ENCODE assay signal across 1 cellular context in the genomic region with DNA sequence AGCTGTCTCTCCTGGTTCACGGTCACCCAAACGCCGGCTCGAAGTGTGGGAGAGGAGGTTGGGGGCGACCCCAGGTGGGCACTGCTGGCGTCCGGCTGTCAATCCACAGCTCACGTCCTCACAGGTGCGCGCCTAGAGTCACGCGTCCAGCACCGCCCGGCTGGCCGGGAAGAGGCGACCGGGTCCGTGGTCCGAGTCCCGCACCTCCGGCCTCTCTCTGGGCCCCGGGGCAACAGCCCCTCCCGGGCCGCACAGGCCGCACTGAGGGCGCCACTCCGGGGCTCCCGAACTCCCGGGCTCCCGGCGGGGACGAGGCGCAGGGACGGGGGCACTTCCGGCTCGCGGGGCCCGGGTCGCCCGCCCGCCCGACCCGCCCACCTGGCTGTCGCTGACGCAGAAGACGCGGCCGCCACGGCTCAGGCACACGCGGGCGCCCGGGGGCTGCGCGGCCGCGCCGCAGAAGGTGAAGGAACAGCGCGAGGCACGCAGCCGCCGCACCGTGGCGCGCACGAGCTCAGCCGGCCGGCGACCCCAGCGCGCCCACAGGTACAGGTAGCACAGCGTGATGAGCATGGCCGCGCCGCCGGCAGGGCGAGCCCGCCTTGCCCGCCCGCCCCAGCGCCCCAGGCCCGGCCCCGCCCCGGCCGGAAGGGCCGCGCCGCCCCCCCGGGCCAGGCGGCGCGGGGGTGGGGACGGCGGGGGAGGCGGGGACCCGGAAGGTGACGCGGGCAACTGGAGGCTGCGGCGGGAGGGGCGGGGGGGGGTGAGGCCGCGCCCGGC.
TF ChIP-seq lines count a peak whose summit lies in the region.

A gene (minus strand): TSS at position 604 of the 780 bp plus-strand sequence. CDS start 31 bp downstream, at position 573.

TF ChIP-seq in K562, 482 proteins besides CTCF, POLR2A, EP300 and RAD21 (continued from another document and continues in another):
- TF ChIP-seq POLR2AphosphoS2 (IDR thresholded peaks at IDR 0.05; ENCODE audit: low read length), result no peak
- TF ChIP-seq NFIX (CRISPR knock-in tag; IDR thresholded peaks at IDR 0.05; ENCODE audit: low read depth), result no peak
- TF ChIP-seq ELF2 (CRISPR knock-in tag; IDR thresholded peaks at IDR 0.05), result no peak
- TF ChIP-seq ZNF212 (CRISPR knock-in tag; IDR thresholded peaks at IDR 0.05), result no peak
- no peak for TF ChIP-seq SMARCB1 (IDR thresholded peaks at IDR 0.05; ENCODE audit: insufficient read length, low read depth)
- TF ChIP-seq, protein P1, sequence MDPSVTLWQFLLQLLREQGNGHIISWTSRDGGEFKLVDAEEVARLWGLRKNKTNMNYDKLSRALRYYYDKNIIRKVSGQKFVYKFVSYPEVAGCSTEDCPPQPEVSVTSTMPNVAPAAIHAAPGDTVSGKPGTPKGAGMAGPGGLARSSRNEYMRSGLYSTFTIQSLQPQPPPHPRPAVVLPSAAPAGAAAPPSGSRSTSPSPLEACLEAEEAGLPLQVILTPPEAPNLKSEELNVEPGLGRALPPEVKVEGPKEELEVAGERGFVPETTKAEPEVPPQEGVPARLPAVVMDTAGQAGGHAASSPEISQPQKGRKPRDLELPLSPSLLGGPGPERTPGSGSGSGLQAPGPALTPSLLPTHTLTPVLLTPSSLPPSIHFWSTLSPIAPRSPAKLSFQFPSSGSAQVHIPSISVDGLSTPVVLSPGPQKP (CRISPR knock-in tag; IDR thresholded peaks at IDR 0.05), result no peak
- no peak for TF ChIP-seq ZNF668 (CRISPR knock-in tag; IDR thresholded peaks at IDR 0.05)
- TF ChIP-seq CCAR2 (IDR thresholded peaks at IDR 0.05; ENCODE audit: low read depth, low read length), result no peak
- peak; percentile 70 for TF ChIP-seq CTBP1 (IDR thresholded peaks at IDR 0.05; ENCODE audit: borderline replicate concordance)
- TF ChIP-seq MTA3 (IDR thresholded peaks at IDR 0.05; ENCODE audit: borderline replicate concordance), result 0 out of 2 replicates have a peak, but pooled peaks have one; percentile 49
- TF ChIP-seq ZNF699 (CRISPR knock-in tag; IDR thresholded peaks at IDR 0.05; ENCODE audit: insufficient replicate concordance), result no peak
- 0 out of 2 replicates have a peak, but pooled peaks have one; percentile 13 for TF ChIP-seq TOE1 (IDR thresholded peaks at IDR 0.05; ENCODE audit: borderline replicate concordance)
- TF ChIP-seq TOE1 (CRISPR knock-in tag; IDR thresholded peaks at IDR 0.05; ENCODE audit: borderline replicate concordance, low read depth), result no peak
- TF ChIP-seq HDAC2 (IDR thresholded peaks at IDR 0.05), result no peak; the same call in 1 of the 2 replicates
- TF ChIP-seq ZNF589 (CRISPR knock-in tag; IDR thresholded peaks at IDR 0.05; ENCODE audit: low read depth), result no peak
- no peak for TF ChIP-seq ILK (tag; IDR thresholded peaks at IDR 0.05; ENCODE audit: borderline replicate concordance, low read depth)
- TF ChIP-seq, protein P2, sequence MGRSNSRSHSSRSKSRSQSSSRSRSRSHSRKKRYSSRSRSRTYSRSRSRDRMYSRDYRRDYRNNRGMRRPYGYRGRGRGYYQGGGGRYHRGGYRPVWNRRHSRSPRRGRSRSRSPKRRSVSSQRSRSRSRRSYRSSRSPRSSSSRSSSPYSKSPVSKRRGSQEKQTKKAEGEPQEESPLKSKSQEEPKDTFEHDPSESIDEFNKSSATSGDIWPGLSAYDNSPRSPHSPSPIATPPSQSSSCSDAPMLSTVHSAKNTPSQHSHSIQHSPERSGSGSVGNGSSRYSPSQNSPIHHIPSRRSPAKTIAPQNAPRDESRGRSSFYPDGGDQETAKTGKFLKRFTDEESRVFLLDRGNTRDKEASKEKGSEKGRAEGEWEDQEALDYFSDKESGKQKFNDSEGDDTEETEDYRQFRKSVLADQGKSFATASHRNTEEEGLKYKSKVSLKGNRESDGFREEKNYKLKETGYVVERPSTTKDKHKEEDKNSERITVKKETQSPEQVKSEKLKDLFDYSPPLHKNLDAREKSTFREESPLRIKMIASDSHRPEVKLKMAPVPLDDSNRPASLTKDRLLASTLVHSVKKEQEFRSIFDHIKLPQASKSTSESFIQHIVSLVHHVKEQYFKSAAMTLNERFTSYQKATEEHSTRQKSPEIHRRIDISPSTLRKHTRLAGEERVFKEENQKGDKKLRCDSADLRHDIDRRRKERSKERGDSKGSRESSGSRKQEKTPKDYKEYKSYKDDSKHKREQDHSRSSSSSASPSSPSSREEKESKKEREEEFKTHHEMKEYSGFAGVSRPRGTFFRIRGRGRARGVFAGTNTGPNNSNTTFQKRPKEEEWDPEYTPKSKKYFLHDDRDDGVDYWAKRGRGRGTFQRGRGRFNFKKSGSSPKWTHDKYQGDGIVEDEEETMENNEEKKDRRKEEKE (IDR thresholded peaks at IDR 0.05; ENCODE audit: borderline replicate concordance in 1 of 2, control insufficient read depth in 1 of 2, low read depth in 2 of 2, low read length in 1 of 2), result no peak
- TF ChIP-seq, protein P3, sequence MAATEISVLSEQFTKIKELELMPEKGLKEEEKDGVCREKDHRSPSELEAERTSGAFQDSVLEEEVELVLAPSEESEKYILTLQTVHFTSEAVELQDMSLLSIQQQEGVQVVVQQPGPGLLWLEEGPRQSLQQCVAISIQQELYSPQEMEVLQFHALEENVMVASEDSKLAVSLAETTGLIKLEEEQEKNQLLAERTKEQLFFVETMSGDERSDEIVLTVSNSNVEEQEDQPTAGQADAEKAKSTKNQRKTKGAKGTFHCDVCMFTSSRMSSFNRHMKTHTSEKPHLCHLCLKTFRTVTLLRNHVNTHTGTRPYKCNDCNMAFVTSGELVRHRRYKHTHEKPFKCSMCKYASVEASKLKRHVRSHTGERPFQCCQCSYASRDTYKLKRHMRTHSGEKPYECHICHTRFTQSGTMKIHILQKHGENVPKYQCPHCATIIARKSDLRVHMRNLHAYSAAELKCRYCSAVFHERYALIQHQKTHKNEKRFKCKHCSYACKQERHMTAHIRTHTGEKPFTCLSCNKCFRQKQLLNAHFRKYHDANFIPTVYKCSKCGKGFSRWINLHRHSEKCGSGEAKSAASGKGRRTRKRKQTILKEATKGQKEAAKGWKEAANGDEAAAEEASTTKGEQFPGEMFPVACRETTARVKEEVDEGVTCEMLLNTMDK (IDR thresholded peaks at IDR 0.05; ENCODE audit: borderline replicate concordance, insufficient read depth, low read depth, low read length, poor library complexity, severe bottlenecking), result no peak
- TF ChIP-seq, protein P4, sequence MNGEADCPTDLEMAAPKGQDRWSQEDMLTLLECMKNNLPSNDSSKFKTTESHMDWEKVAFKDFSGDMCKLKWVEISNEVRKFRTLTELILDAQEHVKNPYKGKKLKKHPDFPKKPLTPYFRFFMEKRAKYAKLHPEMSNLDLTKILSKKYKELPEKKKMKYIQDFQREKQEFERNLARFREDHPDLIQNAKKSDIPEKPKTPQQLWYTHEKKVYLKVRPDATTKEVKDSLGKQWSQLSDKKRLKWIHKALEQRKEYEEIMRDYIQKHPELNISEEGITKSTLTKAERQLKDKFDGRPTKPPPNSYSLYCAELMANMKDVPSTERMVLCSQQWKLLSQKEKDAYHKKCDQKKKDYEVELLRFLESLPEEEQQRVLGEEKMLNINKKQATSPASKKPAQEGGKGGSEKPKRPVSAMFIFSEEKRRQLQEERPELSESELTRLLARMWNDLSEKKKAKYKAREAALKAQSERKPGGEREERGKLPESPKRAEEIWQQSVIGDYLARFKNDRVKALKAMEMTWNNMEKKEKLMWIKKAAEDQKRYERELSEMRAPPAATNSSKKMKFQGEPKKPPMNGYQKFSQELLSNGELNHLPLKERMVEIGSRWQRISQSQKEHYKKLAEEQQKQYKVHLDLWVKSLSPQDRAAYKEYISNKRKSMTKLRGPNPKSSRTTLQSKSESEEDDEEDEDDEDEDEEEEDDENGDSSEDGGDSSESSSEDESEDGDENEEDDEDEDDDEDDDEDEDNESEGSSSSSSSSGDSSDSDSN (IDR thresholded peaks at IDR 0.05; ENCODE audit: borderline replicate concordance in 1 of 2, low read depth in 2 of 2, low read length in 2 of 2), result peak; percentile 56; a peak in 1 of 4 replicates
- TF ChIP-seq, protein P5, sequence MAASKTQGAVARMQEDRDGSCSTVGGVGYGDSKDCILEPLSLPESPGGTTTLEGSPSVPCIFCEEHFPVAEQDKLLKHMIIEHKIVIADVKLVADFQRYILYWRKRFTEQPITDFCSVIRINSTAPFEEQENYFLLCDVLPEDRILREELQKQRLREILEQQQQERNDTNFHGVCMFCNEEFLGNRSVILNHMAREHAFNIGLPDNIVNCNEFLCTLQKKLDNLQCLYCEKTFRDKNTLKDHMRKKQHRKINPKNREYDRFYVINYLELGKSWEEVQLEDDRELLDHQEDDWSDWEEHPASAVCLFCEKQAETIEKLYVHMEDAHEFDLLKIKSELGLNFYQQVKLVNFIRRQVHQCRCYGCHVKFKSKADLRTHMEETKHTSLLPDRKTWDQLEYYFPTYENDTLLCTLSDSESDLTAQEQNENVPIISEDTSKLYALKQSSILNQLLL (CRISPR knock-in tag; IDR thresholded peaks at IDR 0.05; ENCODE audit: borderline replicate concordance), result no peak
- no peak for TF ChIP-seq SMAD3 (CRISPR knock-in tag; conservative IDR thresholded peaks at IDR 0.05)
- TF ChIP-seq, protein P6, sequence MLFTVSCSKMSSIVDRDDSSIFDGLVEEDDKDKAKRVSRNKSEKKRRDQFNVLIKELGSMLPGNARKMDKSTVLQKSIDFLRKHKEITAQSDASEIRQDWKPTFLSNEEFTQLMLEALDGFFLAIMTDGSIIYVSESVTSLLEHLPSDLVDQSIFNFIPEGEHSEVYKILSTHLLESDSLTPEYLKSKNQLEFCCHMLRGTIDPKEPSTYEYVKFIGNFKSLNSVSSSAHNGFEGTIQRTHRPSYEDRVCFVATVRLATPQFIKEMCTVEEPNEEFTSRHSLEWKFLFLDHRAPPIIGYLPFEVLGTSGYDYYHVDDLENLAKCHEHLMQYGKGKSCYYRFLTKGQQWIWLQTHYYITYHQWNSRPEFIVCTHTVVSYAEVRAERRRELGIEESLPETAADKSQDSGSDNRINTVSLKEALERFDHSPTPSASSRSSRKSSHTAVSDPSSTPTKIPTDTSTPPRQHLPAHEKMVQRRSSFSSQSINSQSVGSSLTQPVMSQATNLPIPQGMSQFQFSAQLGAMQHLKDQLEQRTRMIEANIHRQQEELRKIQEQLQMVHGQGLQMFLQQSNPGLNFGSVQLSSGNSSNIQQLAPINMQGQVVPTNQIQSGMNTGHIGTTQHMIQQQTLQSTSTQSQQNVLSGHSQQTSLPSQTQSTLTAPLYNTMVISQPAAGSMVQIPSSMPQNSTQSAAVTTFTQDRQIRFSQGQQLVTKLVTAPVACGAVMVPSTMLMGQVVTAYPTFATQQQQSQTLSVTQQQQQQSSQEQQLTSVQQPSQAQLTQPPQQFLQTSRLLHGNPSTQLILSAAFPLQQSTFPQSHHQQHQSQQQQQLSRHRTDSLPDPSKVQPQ (CRISPR knock-in tag; IDR thresholded peaks at IDR 0.05; ENCODE audit: borderline replicate concordance), result no peak
- TF ChIP-seq HDAC1 (IDR thresholded peaks at IDR 0.05), result peak in 1 of 2 experiments; percentile 72; a peak in 2 of 4 replicates
- TF ChIP-seq, protein P7, sequence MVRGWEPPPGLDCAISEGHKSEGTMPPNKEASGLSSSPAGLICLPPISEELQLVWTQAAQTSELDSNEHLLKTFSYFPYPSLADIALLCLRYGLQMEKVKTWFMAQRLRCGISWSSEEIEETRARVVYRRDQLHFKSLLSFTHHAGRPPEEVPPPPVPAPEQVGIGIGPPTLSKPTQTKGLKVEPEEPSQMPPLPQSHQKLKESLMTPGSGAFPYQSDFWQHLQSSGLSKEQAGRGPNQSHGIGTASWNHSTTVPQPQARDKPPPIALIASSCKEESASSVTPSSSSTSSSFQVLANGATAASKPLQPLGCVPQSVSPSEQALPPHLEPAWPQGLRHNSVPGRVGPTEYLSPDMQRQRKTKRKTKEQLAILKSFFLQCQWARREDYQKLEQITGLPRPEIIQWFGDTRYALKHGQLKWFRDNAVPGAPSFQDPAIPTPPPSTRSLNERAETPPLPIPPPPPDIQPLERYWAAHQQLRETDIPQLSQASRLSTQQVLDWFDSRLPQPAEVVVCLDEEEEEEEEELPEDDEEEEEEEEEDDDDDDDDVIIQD (CRISPR knock-in tag; IDR thresholded peaks at IDR 0.05), result no peak
- TF ChIP-seq THRAP3 (IDR thresholded peaks at IDR 0.05; ENCODE audit: borderline replicate concordance), result no peak
- TF ChIP-seq, protein P8, sequence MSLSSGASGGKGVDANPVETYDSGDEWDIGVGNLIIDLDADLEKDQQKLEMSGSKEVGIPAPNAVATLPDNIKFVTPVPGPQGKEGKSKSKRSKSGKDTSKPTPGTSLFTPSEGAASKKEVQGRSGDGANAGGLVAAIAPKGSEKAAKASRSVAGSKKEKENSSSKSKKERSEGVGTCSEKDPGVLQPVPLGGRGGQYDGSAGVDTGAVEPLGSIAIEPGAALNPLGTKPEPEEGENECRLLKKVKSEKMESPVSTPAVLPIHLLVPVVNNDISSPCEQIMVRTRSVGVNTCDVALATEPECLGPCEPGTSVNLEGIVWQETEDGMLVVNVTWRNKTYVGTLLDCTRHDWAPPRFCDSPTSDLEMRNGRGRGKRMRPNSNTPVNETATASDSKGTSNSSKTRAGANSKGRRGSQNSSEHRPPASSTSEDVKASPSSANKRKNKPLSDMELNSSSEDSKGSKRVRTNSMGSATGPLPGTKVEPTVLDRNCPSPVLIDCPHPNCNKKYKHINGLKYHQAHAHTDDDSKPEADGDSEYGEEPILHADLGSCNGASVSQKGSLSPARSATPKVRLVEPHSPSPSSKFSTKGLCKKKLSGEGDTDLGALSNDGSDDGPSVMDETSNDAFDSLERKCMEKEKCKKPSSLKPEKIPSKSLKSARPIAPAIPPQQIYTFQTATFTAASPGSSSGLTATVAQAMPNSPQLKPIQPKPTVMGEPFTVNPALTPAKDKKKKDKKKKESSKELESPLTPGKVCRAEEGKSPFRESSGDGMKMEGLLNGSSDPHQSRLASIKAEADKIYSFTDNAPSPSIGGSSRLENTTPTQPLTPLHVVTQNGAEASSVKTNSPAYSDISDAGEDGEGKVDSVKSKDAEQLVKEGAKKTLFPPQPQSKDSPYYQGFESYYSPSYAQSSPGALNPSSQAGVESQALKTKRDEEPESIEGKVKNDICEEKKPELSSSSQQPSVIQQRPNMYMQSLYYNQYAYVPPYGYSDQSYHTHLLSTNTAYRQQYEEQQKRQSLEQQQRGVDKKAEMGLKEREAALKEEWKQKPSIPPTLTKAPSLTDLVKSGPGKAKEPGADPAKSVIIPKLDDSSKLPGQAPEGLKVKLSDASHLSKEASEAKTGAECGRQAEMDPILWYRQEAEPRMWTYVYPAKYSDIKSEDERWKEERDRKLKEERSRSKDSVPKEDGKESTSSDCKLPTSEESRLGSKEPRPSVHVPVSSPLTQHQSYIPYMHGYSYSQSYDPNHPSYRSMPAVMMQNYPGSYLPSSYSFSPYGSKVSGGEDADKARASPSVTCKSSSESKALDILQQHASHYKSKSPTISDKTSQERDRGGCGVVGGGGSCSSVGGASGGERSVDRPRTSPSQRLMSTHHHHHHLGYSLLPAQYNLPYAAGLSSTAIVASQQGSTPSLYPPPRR (CRISPR knock-in tag; IDR thresholded peaks at IDR 0.05; ENCODE audit: borderline replicate concordance), result no peak
- no peak for TF ChIP-seq PRMT5 (CRISPR knock-in tag; IDR thresholded peaks at IDR 0.05)
- peak; percentile 97 for TF ChIP-seq RBFOX2 (IDR thresholded peaks at IDR 0.05; ENCODE audit: low read depth, low read length)
- TF ChIP-seq DIDO1 (tag; IDR thresholded peaks at IDR 0.05; ENCODE audit: low read depth), result no peak
- no peak; the same call in 1 of the 2 replicates for TF ChIP-seq ZNF263 (CRISPR knock-in tag; IDR thresholded peaks at IDR 0.05; ENCODE audit: borderline replicate concordance)
